22 cellular contexts compared by ENCODE assay signal in genomic region chr10:84739641-84740040, GRCh38.
DNase-seq lines count a peak whose midpoint lies in the region; ATAC-seq and TF ChIP-seq lines count a peak whose summit lies in the region.
"Had no signal": no experiment of that assay in that cellular context is flagged by ENCODE, and none has a peak within 500 bp of the region (broad histone marks: within the 10 kb centered on the region; RNA-seq: fewer than 3 reads in every experiment).

No MANE protein-coding gene starts in this region.

- H3F3A ChIP-seq in SK-N-SH (replicated peaks; ENCODE audit: insufficient read depth), result no peaks in the 10 kb centered on the region

- DNase-seq in SK-N-SH (no peak), hepatocyte (ENCODE audit: low spot score) (no peak), upper lobe of right lung (no peak), H4 (ENCODE audit: low spot score) (no peak), tibial artery (no peak), posterior vena cava (ENCODE audit: low spot score) (no peak)
- DNase-seq: Calu3; CD8-positive, alpha-beta memory T cell; KBM-7; NCI-H1105; NCI-H146; NCI-H2029; NCI-H2171 treated with DMSO at 0.1 percent for 48 hours; NCI-H446 treated with DMSO at 0.1 percent for 48 hours; NCI-H526 treated with DMSO at 0.1 percent for 48 hours had no signal

- no peak for TF ChIP-seq EP300 in SK-N-SH (IDR thresholded peaks at IDR 0.05; ENCODE audit: borderline replicate concordance in 1 of 2, low read depth in 1 of 2, low read length in 1 of 2)

- no peak for ATAC-seq in SK-N-SH treated with all-trans-retinoic acid at 6 μM for 48 hours
- peak; percentile 49 for ATAC-seq in upper lobe of right lung
- ATAC-seq: Right ventricle myocardium inferior had no signal

- TF ChIP-seq CTCF in SK-N-SH (IDR thresholded peaks at IDR 0.05) (no peak), VCaP (conservative IDR thresholded peaks at IDR 0.05) (peak; percentile 29), hepatocyte (IDR thresholded peaks at IDR 0.05; ENCODE audit: poor library complexity) (peak; percentile 19), upper lobe of right lung (IDR thresholded peaks at IDR 0.05) (no peak), tibial artery (IDR thresholded peaks at IDR 0.05) (no peak)

- 63% methylated on average over 1 of the region's 1 CpG for WGBS in SK-N-SH (ENCODE audit: low lambda C conversion rate)
- 89% methylated on average over 1 of the region's 1 CpG for WGBS in hepatocyte (ENCODE audit: low lambda C conversion rate, missing lambda C conversion rate)

- CTCF ChIA-PET in SK-N-SH (lab: Yijun Ruan, JAX), result interaction anchor here (0.7 kb wide), 1 partner anchor 472 kb away, joined by 4 read pairs; no protein-coding TSS in a partner anchor

- H4K20me1 ChIP-seq in SK-N-SH (ENCODE audit: insufficient read depth) (no peaks in the 10 kb centered on the region), hepatocyte (ENCODE audit: insufficient read depth, poor library complexity, severe bottlenecking) (no peaks in the 10 kb centered on the region)

- no peaks in the 10 kb centered on the region; the same call in 1 of the 2 replicates for H3K9me3 ChIP-seq in SK-N-SH
- H3K9me3 ChIP-seq in hepatocyte (ENCODE audit: low read depth), result no peaks in the 10 kb centered on the region
- no peaks in the 10 kb centered on the region for H3K9me3 ChIP-seq in upper lobe of right lung
- H3K9me3 ChIP-seq in tibial artery, result no peaks in the 10 kb centered on the region
- H3K9me3 ChIP-seq: HAP-1, SJSA1 had no signal

- no peaks in the 10 kb centered on the region for H3K27me3 ChIP-seq in SK-N-SH (ENCODE audit: insufficient read depth)
- H3K27me3 ChIP-seq in hepatocyte, result no peaks in the 10 kb centered on the region
- no peaks in the 10 kb centered on the region for H3K27me3 ChIP-seq in upper lobe of right lung
- no peaks in the 10 kb centered on the region for H3K27me3 ChIP-seq in tibial artery
- H3K27me3 ChIP-seq: SJSA1 had no signal

- H3K9ac ChIP-seq in SK-N-SH, result no peak overlapping the region

- H3K4me1 ChIP-seq in SK-N-SH (ENCODE audit: control insufficient read depth in 1 of 2, insufficient read depth in 2 of 2, low read depth in 1 of 2, low read length in 1 of 2) (no peaks in the 10 kb centered on the region), hepatocyte (ENCODE audit: insufficient read depth) (no peaks in the 10 kb centered on the region), upper lobe of right lung (no peaks in the 10 kb centered on the region), tibial artery (no peaks in the 10 kb centered on the region)
- H3K4me1 ChIP-seq: HAP-1, SJSA1 had no signal

- intact Hi-C loops in upper lobe of right lung (cut with DNase I), result no loop called here
- intact Hi-C loops in tibial artery (cut with DNase I; ENCODE audit: low total_unique reads), result no loop called here
- intact Hi-C loops in posterior vena cava (cut with DNase I), result no loop called here

- H3K27ac ChIP-seq in SK-N-SH (ENCODE audit: low read depth in 2 of 2, low read length in 1 of 2) (no peak overlapping the region), VCaP (no peak overlapping the region), hepatocyte (no peak overlapping the region), upper lobe of right lung (no peak overlapping the region), tibial artery (no peak overlapping the region)
- H3K27ac ChIP-seq: C4-2B, HL-60, SJSA1 had no signal

- H2AFZ ChIP-seq in SK-N-SH (ENCODE audit: low read depth) (no peak overlapping the region), hepatocyte (no peak overlapping the region)

- TF ChIP-seq RAD21 in SK-N-SH (IDR thresholded peaks at IDR 0.05; ENCODE audit: low read length), result peak; percentile 17; the same call in 1 of the 2 replicates

- H3K79me2 ChIP-seq in SK-N-SH (ENCODE audit: insufficient read depth) (no peaks in the 10 kb centered on the region), hepatocyte (no peaks in the 10 kb centered on the region)

- H3K4me2 ChIP-seq in SK-N-SH (no peak overlapping the region), hepatocyte (no peak overlapping the region)

- H3K4me3 ChIP-seq in SK-N-SH (ENCODE audit: low read depth in 2 of 2, low read length in 1 of 2) (no peak overlapping the region), hepatocyte (no peak overlapping the region), upper lobe of right lung (no peak overlapping the region), tibial artery (no peak overlapping the region)
- H3K4me3 ChIP-seq: HAP-1, SJSA1 had no signal

- H3K36me3 ChIP-seq in SK-N-SH (replicated peaks in 1 of 2; ENCODE audit: control insufficient read depth in 1 of 2, insufficient read depth in 2 of 2, low read length in 1 of 2) (no peaks in the 10 kb centered on the region), hepatocyte (replicated peaks; ENCODE audit: insufficient read depth, low read depth) (no peaks in the 10 kb centered on the region), upper lobe of right lung (no peaks in the 10 kb centered on the region), tibial artery (no peaks in the 10 kb centered on the region)
- H3K36me3 ChIP-seq: HAP-1, SJSA1 had no signal

- H3K9me2 ChIP-seq in SK-N-SH, result no peaks in the 10 kb centered on the region
- no peaks in the 10 kb centered on the region for H3K9me2 ChIP-seq in hepatocyte (replicated peaks; ENCODE audit: insufficient read depth)

- POLR2A ChIA-PET in SK-N-SH (lab: Yijun Ruan, JAX), result no interaction called here

TF ChIP-seq in SK-N-SH, 30 proteins besides CTCF, POLR2A, EP300 and RAD21:
- TF ChIP-seq JUND (IDR thresholded peaks at IDR 0.05), result no peak
- no peak for TF ChIP-seq IRF3 (IDR thresholded peaks at IDR 0.05; ENCODE audit: low read depth, low read length)
- TF ChIP-seq USF1 (IDR thresholded peaks at IDR 0.05; ENCODE audit: borderline replicate concordance, low read depth), result no peak
- no peak for TF ChIP-seq EZH2phosphoT487 (IDR thresholded peaks at IDR 0.05; ENCODE audit: borderline replicate concordance, low read depth)

TF ChIP-seq in SK-N-SH treated with all-trans-retinoic acid at 6 μM for 48 hours, 23 proteins besides CTCF, POLR2A, EP300 and RAD21:
- TF ChIP-seq ZFP3 (CRISPR knock-in tag; IDR thresholded peaks at IDR 0.05) (no peak), ZFP30 (CRISPR knock-in tag; IDR thresholded peaks at IDR 0.05) (no peak), RARB (CRISPR knock-in tag; IDR thresholded peaks at IDR 0.05) (no peak)
TF ChIP-seq in SK-N-SH treated with all-trans-retinoic acid at 6 μM for 48 hours: peak in this region for 0.

Comparison
In these comparisons a context has a peak if more than half of its experiments do, and no peak if none do; other contexts are left out.
1. CTCF ChIP-seq: peak in VCaP (single experiment) and hepatocyte (single experiment); none in SK-N-SH (single experiment), upper lobe of right lung (single experiment) and tibial artery (0 of 2).